ENCODE assay signal across 10 cellular contexts in the genomic region with DNA sequence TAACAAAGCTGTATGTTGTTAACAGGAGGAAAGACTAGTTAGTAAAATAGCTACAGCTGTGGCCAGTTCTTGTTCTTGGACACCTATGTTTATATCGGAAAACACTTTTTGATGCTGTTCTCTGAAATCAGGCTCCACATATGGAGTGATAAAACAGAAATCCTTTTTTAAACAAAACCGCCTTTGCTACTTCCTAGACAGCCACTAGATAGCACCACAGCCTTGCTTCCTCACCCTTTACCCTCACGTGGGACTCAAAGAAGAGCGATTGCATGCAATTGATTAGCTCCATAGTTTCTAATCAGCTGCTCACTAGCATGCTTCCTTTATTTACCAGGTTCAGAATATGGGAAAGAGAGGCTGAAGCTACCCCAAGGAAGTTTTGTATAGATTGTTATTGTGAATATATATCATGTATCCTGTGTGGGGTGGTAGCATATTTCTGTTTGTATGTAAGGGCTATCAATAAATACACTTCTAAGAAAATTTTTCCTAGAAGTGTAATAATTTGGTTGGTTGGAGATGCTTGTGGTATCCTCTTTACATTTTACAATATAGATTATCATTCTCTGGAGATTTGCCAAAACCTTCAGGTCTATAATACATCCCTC. TPM values are rescaled to one million over a fixed set of nuclear protein-coding genes. Genes with fewer than 3 reads are reported as not detected.
A peak's percentile ranks its signal among the peaks of the same experiment; 100 is the strongest.
DNase-seq lines count a peak whose midpoint lies in the region; ATAC-seq and TF ChIP-seq lines count a peak whose summit lies in the region.
"Had no signal": no experiment of that assay in that cellular context is flagged by ENCODE, and none has a peak within 500 bp of the region (broad histone marks: within the 10 kb centered on the region; RNA-seq: fewer than 3 reads in every experiment).

No MANE protein-coding gene starts in this region.

- H3K27me3 ChIP-seq in Karpas-422 (ENCODE audit: low read length) (no peaks in the 10 kb centered on the region), SJCRH30 (no peaks in the 10 kb centered on the region)

- DNase-seq in Daoy (ENCODE audit: low read depth) (peak; percentile 42), Karpas-422 (peak; percentile 74), SJCRH30 (peak; percentile 48 to 69), erythroblast (lab: John Stamatoyannopoulos, UW) (peak; percentile 45 to 49), progenitor cell of endocrine pancreas (ENCODE audit: low spot score, unreplicated experiment) (no peak), mesenteric fat pad (ENCODE audit: low spot score) (no peak)
- DNase-seq in activated CD8-positive, alpha-beta memory T cell treated with anti-CD3 and anti-CD28 coated beads for 24 hours: no peak

- TF ChIP-seq POLR2A in erythroblast (IDR thresholded peaks at IDR 0.05; ENCODE audit: low read length): no peak

- H3K27ac Mint-ChIP-seq in progenitor cell of endocrine pancreas: no peak overlapping the region

- H3K4me3 ChIP-seq in Karpas-422 (ENCODE audit: low read length) (no peak overlapping the region), SJCRH30 (peak overlapping the region; percentile 13; the same call in 1 of the 2 replicates)

- H3K27me3 Mint-ChIP-seq in progenitor cell of endocrine pancreas: peaks cover 10% of the 10 kb centered on the region

- H3K27ac ChIP-seq in Karpas-422 (ENCODE audit: low read length) (no peak overlapping the region), SJCRH30 (no peak overlapping the region; the same call in 1 of the 2 replicates)

- H3K4me2 ChIP-seq in Karpas-422 (ENCODE audit: low read depth, low read length, poor library complexity, severe bottlenecking): peak overlapping the region; percentile 30

- no peaks in the 10 kb centered on the region for H3K36me3 ChIP-seq in Karpas-422 (ENCODE audit: insufficient read depth, low read length)
- no peaks in the 10 kb centered on the region for H3K36me3 ChIP-seq in SJCRH30

- H3K36me3 Mint-ChIP-seq in progenitor cell of endocrine pancreas (ENCODE audit: insufficient read depth): no peaks in the 10 kb centered on the region

- peaks cover 10% of the 10 kb centered on the region for H3K4me1 Mint-ChIP-seq in progenitor cell of endocrine pancreas (ENCODE audit: low read depth)

- H3K4me1 ChIP-seq in Karpas-422 (ENCODE audit: low read length) (peaks cover 9% of the 10 kb centered on the region), SJCRH30 (peaks cover 11% of the 10 kb centered on the region; the same call in 1 of the 2 replicates)

- H3K4me3 Mint-ChIP-seq in progenitor cell of endocrine pancreas (ENCODE audit: low read depth): no peak overlapping the region

- H4K20me1 ChIP-seq in Karpas-422 (ENCODE audit: insufficient read depth, low read depth, low read length): no peaks in the 10 kb centered on the region

- H3K9ac ChIP-seq in Karpas-422 (ENCODE audit: low read length): no peak overlapping the region

- peaks cover 7% of the 10 kb centered on the region for H3K79me2 ChIP-seq in Karpas-422 (ENCODE audit: low read length)

- no peak for ATAC-seq in HG03460 (IDR thresholded peaks at IDR 0.05; ENCODE audit: unreplicated experiment)

- no peak overlapping the region for H2AFZ ChIP-seq in Karpas-422 (ENCODE audit: low read length)

- TF ChIP-seq CTCF in progenitor cell of endocrine pancreas (IDR thresholded peaks at IDR 0.05; ENCODE audit: unreplicated experiment): peak; percentile 37

- no peaks in the 10 kb centered on the region for H3K9me2 ChIP-seq in Karpas-422 (replicated peaks; ENCODE audit: insufficient read depth, low read length)

- H3K9me3 Mint-ChIP-seq in progenitor cell of endocrine pancreas (ENCODE audit: low read depth): no peaks in the 10 kb centered on the region

- no peaks in the 10 kb centered on the region for H3K9me3 ChIP-seq in Karpas-422 (ENCODE audit: low read length)
- H3K9me3 ChIP-seq in SJCRH30 (replicated peaks): no peaks in the 10 kb centered on the region

RNA-seq across cellular contexts. Expression of gene MTFMT, which starts 4.3 kb away (rescaled TPM):
- 15.9 and 17.8 TPM in 2 replicates for total RNA-seq in Daoy (2014; rRNA removed; shearing (Covaris generic))
- total RNA-seq in Karpas-422 (2014; rRNA removed; shearing (Covaris generic); ENCODE audit: low replicate concordance): 19.3 and 23.4 TPM in 2 replicates
- 16.6 and 21.9 TPM in 2 replicates for total RNA-seq in SJCRH30 (2014; rRNA removed; shearing (Covaris generic))
- 14.0 and 19.4 TPM in 2 replicates for total RNA-seq in progenitor cell of endocrine pancreas
- total RNA-seq in mesenteric fat pad: 14.5 TPM

RNA-seq across cellular contexts. Expression of gene SLC51B, which starts 11.4 kb away (rescaled TPM):
- not detected in 2 replicates for total RNA-seq in Daoy (2014; rRNA removed; shearing (Covaris generic))
- not detected in 2 replicates for total RNA-seq in Karpas-422 (2014; rRNA removed; shearing (Covaris generic); ENCODE audit: low replicate concordance)
- 0.36 TPM in 1 of 2 replicates, not detected in the other for total RNA-seq in SJCRH30 (2014; rRNA removed; shearing (Covaris generic))
- total RNA-seq in progenitor cell of endocrine pancreas (not detected in 2 replicates), mesenteric fat pad (not detected)
- total RNA-seq: T-helper 2 cell treated with Interferon-gamma antibody and Interleukin-4, amounts not matched to agents 100 ng/mL and 5 ng/mL, for 36 hours had no signal

RNA-seq across cellular contexts. Expression of gene RASL12, which starts 34.0 kb away (rescaled TPM):
- 1.5 and 1.6 TPM in 2 replicates for total RNA-seq in Daoy (2014; rRNA removed; shearing (Covaris generic))
- not detected in 2 replicates for total RNA-seq in Karpas-422 (2014; rRNA removed; shearing (Covaris generic); ENCODE audit: low replicate concordance)
- total RNA-seq in SJCRH30 (2014; rRNA removed; shearing (Covaris generic)): 0.08 TPM in 1 of 2 replicates, not detected in the other
- total RNA-seq in progenitor cell of endocrine pancreas: 0.38 and 0.40 TPM in 2 replicates
- total RNA-seq in mesenteric fat pad: 4.7 TPM
- total RNA-seq: T-helper 2 cell treated with Interferon-gamma antibody and Interleukin-4, amounts not matched to agents 100 ng/mL and 5 ng/mL, for 36 hours had no signal

RNA-seq across cellular contexts. Expression of gene KBTBD13, which starts 42.8 kb away (rescaled TPM):
- total RNA-seq in Daoy (2014; rRNA removed; shearing (Covaris generic)): not detected in 2 replicates
- not detected in 2 replicates for total RNA-seq in Karpas-422 (2014; rRNA removed; shearing (Covaris generic); ENCODE audit: low replicate concordance)
- 0.08 and 0.15 TPM in 2 replicates for total RNA-seq in SJCRH30 (2014; rRNA removed; shearing (Covaris generic))
- total RNA-seq in progenitor cell of endocrine pancreas (not detected in 2 replicates), mesenteric fat pad (not detected)
- total RNA-seq: lower leg skin; T-helper 2 cell treated with Interferon-gamma antibody and Interleukin-4, amounts not matched to agents 100 ng/mL and 5 ng/mL, for 36 hours had no signal

RNA-seq across cellular contexts. Expression of gene SPG21, which starts 44.0 kb away (rescaled TPM):
- total RNA-seq in Daoy (2014; rRNA removed; shearing (Covaris generic)): 43.5 and 49.9 TPM in 2 replicates
- 93.0 and 111 TPM in 2 replicates for total RNA-seq in Karpas-422 (2014; rRNA removed; shearing (Covaris generic); ENCODE audit: low replicate concordance)
- total RNA-seq in SJCRH30 (2014; rRNA removed; shearing (Covaris generic)): 79.9 and 88.6 TPM in 2 replicates
- total RNA-seq in progenitor cell of endocrine pancreas (101 and 103 TPM in 2 replicates), mesenteric fat pad (93.7 TPM)

Comparison
In these comparisons a context has a peak if more than half of its experiments do, and no peak if none do; other contexts are left out.
1. DNase-seq: peak in Daoy (single experiment), Karpas-422 (single experiment), SJCRH30 (2 of 2) and erythroblast (2 of 2); none in progenitor cell of endocrine pancreas (single experiment), mesenteric fat pad (single experiment) and activated CD8-positive, alpha-beta memory T cell treated with anti-CD3 and anti-CD28 coated beads for 24 hours (single experiment).